ENCODE assay signal across 30 cellular contexts in the genomic region with DNA sequence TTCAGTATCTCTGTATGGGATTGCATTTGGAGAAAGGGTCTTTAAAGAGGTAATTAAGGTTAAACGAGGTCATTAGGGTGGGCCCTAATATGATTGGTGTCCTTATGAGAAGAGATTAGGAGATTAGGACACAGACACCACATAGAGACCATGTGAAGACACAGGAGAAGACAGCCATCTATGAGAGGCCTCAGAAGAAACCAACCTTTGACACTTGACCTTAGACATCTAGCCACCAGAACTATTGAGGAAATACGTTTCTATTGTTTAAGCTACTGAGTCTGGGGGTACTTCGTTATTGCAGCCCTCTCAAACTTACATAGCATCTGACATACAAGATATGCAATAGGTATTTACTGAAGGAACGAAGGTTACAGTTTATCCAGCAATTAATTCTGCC.
"Had no signal": no experiment of that assay in that cellular context is flagged by ENCODE, and none has a peak within 500 bp of the region (broad histone marks: within the 10 kb centered on the region; RNA-seq: fewer than 3 reads in every experiment).

No MANE protein-coding gene starts in this region.

- H3K27ac ChIP-seq: breast epithelium, cardiac muscle cell, colonic mucosa, epithelial cell of prostate, WERI-Rb-1 had no signal

- FAIRE-seq: endometrium, endothelial cell of umbilical vein, frontal cortex had no signal

- H3K4me1 ChIP-seq: breast epithelium, colonic mucosa had no signal

- DNase-seq: activated B cell treated with CpG ODN at 0.5 μM for 24 hours; activated CD4-positive, alpha-beta memory T cell treated with anti-CD3 and anti-CD28 coated beads, Interleukin-2, amount 10 ng/mL, durations not matched to agents 7 days and 5 days; activated CD4-positive, alpha-beta T cell treated with anti-CD3 and anti-CD28 coated beads for 36 hours; activated CD4-positive, alpha-beta T cell treated with anti-CD3 and anti-CD28 coated beads, Interleukin-2, amount 10 ng/mL, durations not matched to agents 24 days and 14 days; activated CD8-positive, alpha-beta memory T cell treated with anti-CD3 and anti-CD28 coated beads, Interleukin-2, amount 50 U/mL, for 48 hours; activated gamma-delta T cell; activated naive CD4-positive, alpha-beta T cell; activated naive CD4-positive, alpha-beta T cell treated with anti-CD3 and anti-CD28 coated beads, Interleukin-2, amount 10 ng/mL, durations not matched to agents 7 days and 5 days; activated naive CD8-positive, alpha-beta T cell treated with anti-CD3 and anti-CD28 coated beads, Interleukin-2, amount 10 ng/mL, durations not matched to agents 7 days and 5 days; activated T-cell treated with anti-CD3 and anti-CD28 coated beads for 4 hours; activated T-cell treated with anti-CD3 and anti-CD28 coated beads, Interleukin-2, amount 50 U/mL, for 24 hours; activated T-cell treated with anti-CD3 and anti-CD28 coated beads, Interleukin-2, amount 50 U/mL, for 72 hours; central memory CD4-positive, alpha-beta T cell; cerebellar nuclear complex; colonic mucosa; effector CD8-positive, alpha-beta T cell; foreskin fibroblast; glutamatergic neuron; heart left ventricle; T-helper 9 cell; WERI-Rb-1 had no signal

- H3K36me3 ChIP-seq: ascending aorta, breast epithelium, cardiac muscle cell, colonic mucosa, heart left ventricle, WERI-Rb-1 had no signal

- H3K4me3 ChIP-seq: ascending aorta, breast epithelium, cardiac muscle cell, colonic mucosa, heart left ventricle had no signal

- ATAC-seq: activated CD4-positive, alpha-beta T cell treated with anti-CD3 and anti-CD28 coated beads for 36 hours; activated CD4-positive, CD25-positive, alpha-beta regulatory T cell treated with anti-CD3 and anti-CD28 coated beads, Interleukin-2, amount 50 U/mL, for 24 hours; activated naive CD4-positive, alpha-beta T cell treated with anti-CD3 and anti-CD28 coated beads, Interleukin-2, amount 50 U/mL, for 72 hours; activated T-cell treated with anti-CD3 and anti-CD28 coated beads, Interleukin-2, amount 50 U/mL, for 72 hours; heart left ventricle had no signal

- H3K27me3 ChIP-seq: ascending aorta, breast epithelium, cardiac muscle cell, colonic mucosa, heart left ventricle had no signal

- H3K9me3 ChIP-seq: ascending aorta, breast epithelium, colonic mucosa, heart left ventricle had no signal
